Comparison of ENCODE assay signal across 19 cellular contexts in the genomic region with DNA sequence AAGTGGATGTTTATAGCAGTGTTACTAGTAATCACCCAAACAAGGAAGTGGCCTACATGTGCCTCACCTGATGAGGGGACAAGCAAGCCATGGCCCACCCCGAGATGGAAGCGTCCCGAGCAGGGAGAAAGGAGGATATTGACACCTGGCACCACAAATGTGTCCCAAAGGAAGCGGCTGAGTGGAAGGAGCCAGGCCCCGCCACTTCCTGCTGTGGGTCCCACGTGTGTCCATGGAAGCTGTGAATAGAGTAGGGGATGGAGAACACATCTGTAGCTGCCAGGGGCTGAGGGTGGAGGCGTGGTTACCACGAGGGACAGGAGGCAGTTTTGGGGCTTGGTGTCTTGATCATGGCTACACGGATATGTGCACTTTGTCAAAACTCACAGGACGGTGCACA. TPM values are rescaled to one million over a fixed set of nuclear protein-coding genes. Genes with fewer than 3 reads are reported as not detected.
"Had no signal": no experiment of that assay in that cellular context is flagged by ENCODE, and none has a peak within 500 bp of the region (broad histone marks: within the 10 kb centered on the region; RNA-seq: fewer than 3 reads in every experiment).

No MANE protein-coding gene starts in this region.

- ATAC-seq: esophagus mucosa; psoas muscle; right lobe of liver; stimulated activated effector memory CD8-positive, alpha-beta T cell treated with anti-CD3 and anti-CD28 coated beads, Interleukin-12 subunit alpha, Interleukin-12 subunit beta, amount 100 ng/mL, for 72 hours; stimulated activated naive CD8-positive, alpha-beta T cell treated with anti-CD3 and anti-CD28 coated beads, Interleukin-15, Interleukin-2, amounts not matched to agents 100 U/mL and 50 U/mL, for 24 hours had no signal

- H3K27me3 ChIP-seq: colonic mucosa, right lobe of liver, suprapubic skin, thyroid gland had no signal

- H3K27ac ChIP-seq: colonic mucosa, parathyroid adenoma, psoas muscle, right lobe of liver, suprapubic skin, thyroid gland had no signal

- H3K4me3 ChIP-seq: colonic mucosa, psoas muscle, right lobe of liver, suprapubic skin, thyroid gland had no signal

- FAIRE-seq: endometrium, frontal cortex, keratinocyte, urothelium cell line had no signal

- H3K36me3 ChIP-seq: colonic mucosa, right lobe of liver, suprapubic skin, thyroid gland had no signal

- DNase-seq: colonic mucosa; effector CD8-positive, alpha-beta T cell; occipital lobe; psoas muscle; retina; right lobe of liver; stimulated activated CD4-positive, alpha-beta T cell treated with anti-CD3 and anti-CD28 coated beads, Interleukin-4, amount 100 ng/mL, for 1 hour; stimulated activated CD8-positive, alpha-beta memory T cell treated with anti-CD3 and anti-CD28 coated beads, Interleukin-4, amount 100 ng/mL, for 48 hours; stimulated activated naive CD8-positive, alpha-beta T cell treated with anti-CD3 and anti-CD28 coated beads, Interleukin-15, Interleukin-2, amounts not matched to agents 100 U/mL and 50 U/mL, for 24 hours; thyroid gland had no signal

- H3K9me3 ChIP-seq: colonic mucosa, psoas muscle, right lobe of liver, suprapubic skin, thyroid gland had no signal

- H3K4me1 ChIP-seq: colonic mucosa, parathyroid adenoma, psoas muscle, right lobe of liver, thyroid gland had no signal

RNA-seq across cellular contexts. Expression of a gene that starts 49.2 kb away (rescaled TPM):
- total RNA-seq: esophagus mucosa, lung microvascular endothelial cell had no signal
